Comparison of ENCODE assay signal across 28 cellular contexts in genomic region chr2:206958236-206958635, GRCh38. TPM values are rescaled to one million over a fixed set of nuclear protein-coding genes. Genes with fewer than 3 reads are reported as not detected.
"Had no signal": no experiment of that assay in that cellular context is flagged by ENCODE, and none has a peak within 500 bp of the region (broad histone marks: within the 10 kb centered on the region; RNA-seq: fewer than 3 reads in every experiment).

No MANE protein-coding gene starts in this region.

- H3K27me3 ChIP-seq: adrenal gland, breast epithelium, colonic mucosa had no signal

- H3K4me3 ChIP-seq: adrenal gland, breast epithelium, colonic mucosa, PC-9 had no signal

- DNase-seq: activated CD4-positive, CD25-positive, alpha-beta regulatory T cell; activated CD8-positive, alpha-beta memory T cell treated with anti-CD3 and anti-CD28 coated beads, Interleukin-2, amount 50 U/mL, for 4 hours; activated CD8-positive, alpha-beta T cell treated with anti-CD3 and anti-CD28 coated beads for 36 hours; activated naive CD4-positive, alpha-beta T cell treated with anti-CD3 and anti-CD28 coated beads, Interleukin-2, amount 50 U/mL, for 16 hours; activated naive CD8-positive, alpha-beta T cell treated with anti-CD3 and anti-CD28 coated beads, Interleukin-2, amount 10 ng/mL, durations not matched to agents 7 days and 5 days; activated T-cell treated with anti-CD3 and anti-CD28 coated beads, Interleukin-2, amount 50 U/mL, for 72 hours; adrenal gland; aorta; colonic mucosa; Kasumi-1; KBM-7; NCI-H1105 treated with DMSO at 0.1 percent for 48 hours; NCI-H1436 treated with DMSO at 0.1 percent for 48 hours; NCI-H187; NCI-H2171; NCI-H2227 treated with DMSO at 0.1 percent for 48 hours; NCI-H510A; NCI-H526 treated with DMSO at 0.1 percent for 48 hours; NK-92 treated with Interleukin-12 subunit alpha and Interleukin-12 subunit beta, amount 100 ng/mL, for 24 hours; PC-9; SHP77 treated with DMSO at 0.1 percent for 48 hours; T-helper 17 cell; T-helper 9 cell had no signal

- H3K9me3 ChIP-seq: adrenal gland, colonic mucosa had no signal

- H3K36me3 ChIP-seq: adrenal gland, breast epithelium, colonic mucosa had no signal

- H3K27ac ChIP-seq: adrenal gland, breast epithelium, colonic mucosa, PC-9 had no signal

- H3K4me1 ChIP-seq: adrenal gland, breast epithelium, colonic mucosa had no signal

RNA-seq across cellular contexts. Expression of gene CPO, which starts 18.9 kb away (rescaled TPM):
- total RNA-seq: activated CD8-positive, alpha-beta T cell treated with anti-CD3 and anti-CD28 coated beads for 36 hours; activated naive CD8-positive, alpha-beta T cell treated with anti-CD3 and anti-CD28 coated beads, Interleukin-2, amount 10 ng/mL, durations not matched to agents 7 days and 5 days; activated T-helper 2 cell treated with anti-CD3 and anti-CD28 coated beads, Interferon-gamma antibody, Interleukin-2, Interleukin-4, amounts not matched to agents 10 μg/mL and 5 μg/mL and 100 μg/mL, durations not matched to agents 14 hours and 24 hours and 36 hours; cerebellum; colonic mucosa; M059J; PC-9; SK-MEL-5 had no signal
